ENCODE assay signal across 28 cellular contexts in genomic region chr21:35818597-35818996, GRCh38.
"Had no signal": no experiment of that assay in that cellular context is flagged by ENCODE, and none has a peak within 500 bp of the region (broad histone marks: within the 10 kb centered on the region; RNA-seq: fewer than 3 reads in every experiment).

No MANE protein-coding gene starts in this region.

- H3K9me3 ChIP-seq: SJCRH30 had no signal

- H3K27ac Mint-ChIP-seq: activated B cell treated with CpG ODN at 0.5 μM for 24 hours; activated CD4-positive, alpha-beta memory T cell treated with anti-CD3 and anti-CD28 coated beads for 36 hours; activated naive CD4-positive, alpha-beta T cell treated with anti-CD3 and anti-CD28 coated beads, Interleukin-2, amount 10 ng/mL, durations not matched to agents 7 days and 5 days; activated naive CD8-positive, alpha-beta T cell; activated naive CD8-positive, alpha-beta T cell treated with anti-CD3 and anti-CD28 coated beads, Interleukin-2, amount 50 U/mL, for 24 hours had no signal

- H3K27ac ChIP-seq: brain microvascular endothelial cell, SJCRH30, SK-N-MC, VCaP had no signal

- H3K4me1 Mint-ChIP-seq: activated B cell treated with CpG ODN at 0.5 μM for 24 hours; activated naive CD4-positive, alpha-beta T cell treated with anti-CD3 and anti-CD28 coated beads, Interleukin-2, amount 10 ng/mL, durations not matched to agents 7 days and 5 days; activated naive CD8-positive, alpha-beta T cell treated with anti-CD3 and anti-CD28 coated beads, Interleukin-2, amount 50 U/mL, for 24 hours had no signal

- H3K4me1 ChIP-seq: SJCRH30 had no signal

- H3K9me3 Mint-ChIP-seq: activated B cell treated with CpG ODN at 0.5 μM for 24 hours; activated CD4-positive, alpha-beta memory T cell treated with anti-CD3 and anti-CD28 coated beads for 36 hours; activated naive CD4-positive, alpha-beta T cell treated with anti-CD3 and anti-CD28 coated beads, Interleukin-2, amount 10 ng/mL, durations not matched to agents 7 days and 5 days; activated naive CD8-positive, alpha-beta T cell treated with anti-CD3 and anti-CD28 coated beads, Interleukin-2, amount 50 U/mL, for 24 hours had no signal

- H3K36me3 ChIP-seq: brain microvascular endothelial cell, SJCRH30 had no signal

- H3K27me3 Mint-ChIP-seq: activated naive CD8-positive, alpha-beta T cell treated with anti-CD3 and anti-CD28 coated beads, Interleukin-2, amount 50 U/mL, for 24 hours had no signal

- H3K36me3 Mint-ChIP-seq: activated CD4-positive, alpha-beta memory T cell treated with anti-CD3 and anti-CD28 coated beads for 36 hours; activated naive CD4-positive, alpha-beta T cell treated with anti-CD3 and anti-CD28 coated beads, Interleukin-2, amount 10 ng/mL, durations not matched to agents 7 days and 5 days had no signal

- H3K27me3 ChIP-seq: brain microvascular endothelial cell, SJCRH30 had no signal

- H3K4me3 Mint-ChIP-seq: activated B cell treated with CpG ODN at 0.5 μM for 24 hours; activated CD4-positive, alpha-beta memory T cell treated with anti-CD3 and anti-CD28 coated beads for 36 hours; activated naive CD4-positive, alpha-beta T cell treated with anti-CD3 and anti-CD28 coated beads, Interleukin-2, amount 10 ng/mL, durations not matched to agents 7 days and 5 days; activated naive CD8-positive, alpha-beta T cell; activated naive CD8-positive, alpha-beta T cell treated with anti-CD3 and anti-CD28 coated beads, Interleukin-2, amount 50 U/mL, for 24 hours had no signal

- H3K4me3 ChIP-seq: SJCRH30, SK-N-MC had no signal

- DNase-seq: activated B cell treated with CpG ODN at 0.5 μM for 24 hours; activated CD4-positive, alpha-beta memory T cell treated with anti-CD3 and anti-CD28 coated beads for 36 hours; activated CD4-positive, alpha-beta T cell treated with anti-CD3 and anti-CD28 coated beads for 4 hours; activated CD4-positive, alpha-beta T cell treated with anti-CD3 and anti-CD28 coated beads, Interleukin-2, amount 50 U/mL, for 1 hour; activated CD4-positive, CD25-positive, alpha-beta regulatory T cell treated with anti-CD3 and anti-CD28 coated beads, Interleukin-2, amount 50 U/mL, for 72 hours; activated CD8-positive, alpha-beta memory T cell treated with anti-CD3 and anti-CD28 coated beads, Interleukin-2, amount 50 U/mL, for 48 hours; activated effector memory CD4-positive, alpha-beta T cell treated with Interleukin-2 at 50 U/mL for 16 hours; activated naive CD4-positive, alpha-beta T cell treated with anti-CD3 and anti-CD28 coated beads, Interleukin-2, amount 10 ng/mL, durations not matched to agents 7 days and 5 days; activated naive CD8-positive, alpha-beta T cell treated with anti-CD3 and anti-CD28 coated beads, Interleukin-2, amount 50 U/mL, for 24 hours; activated T-cell treated with anti-CD3 and anti-CD28 coated beads, Interleukin-2, amount 50 U/mL, for 48 hours; anterior cingulate cortex; brain microvascular endothelial cell; central memory CD4-positive, alpha-beta T cell; Kasumi-1; KG1; MM.1S; NCI-H1092; NCI-H2081; NCI-H2171 treated with DMSO at 0.1 percent for 48 hours; NCI-H2227 treated with DMSO at 0.1 percent for 48 hours; NCI-H526; NCI-H748 treated with DMSO at 0.1 percent for 48 hours; OCI-M1; SHP77; SJCRH30 had no signal
